ENCODE assay signal across 25 cellular contexts in genomic region chr1:190849346-190849745, GRCh38.
"Had no signal": no experiment of that assay in that cellular context is flagged by ENCODE, and none has a peak within 500 bp of the region (broad histone marks: within the 10 kb centered on the region; RNA-seq: fewer than 3 reads in every experiment).

No MANE protein-coding gene starts in this region.

- H3K36me3 ChIP-seq: gastroesophageal sphincter, pancreas, right atrium auricular region, spleen, transverse colon had no signal

- H3K9me3 ChIP-seq: gastroesophageal sphincter, pancreas, psoas muscle, right atrium auricular region, testis, transverse colon had no signal

- H3K4me3 ChIP-seq: gastroesophageal sphincter, pancreas, psoas muscle, right atrium auricular region, spleen, testis, transverse colon had no signal

- H3K27ac ChIP-seq: gastroesophageal sphincter, pancreas, psoas muscle, right atrium auricular region, spleen, testis, transverse colon had no signal

- DNase-seq: activated CD4-positive, alpha-beta memory T cell treated with anti-CD3 and anti-CD28 coated beads, Interleukin-2, amount 10 ng/mL, durations not matched to agents 7 days and 5 days; activated CD4-positive, alpha-beta T cell treated with anti-CD3 and anti-CD28 coated beads for 1 hour; activated CD4-positive, alpha-beta T cell treated with anti-CD3 and anti-CD28 coated beads, Interleukin-2, amount 10 ng/mL, durations not matched to agents 7 days and 5 days; activated CD8-positive, alpha-beta memory T cell treated with anti-CD3 and anti-CD28 coated beads, Interleukin-2, amount 50 U/mL, for 48 hours; activated gamma-delta T cell treated with Interleukin-2 at 50 U/mL for 16 hours; activated naive CD4-positive, alpha-beta T cell treated with anti-CD3 and anti-CD28 coated beads, Interleukin-2, amount 50 U/mL, for 16 hours; activated T-cell treated with anti-CD3 and anti-CD28 coated beads, Interleukin-2, amount 50 U/mL, for 4 hours; amniotic stem cell; caudate nucleus; cortex of kidney; effector memory CD8-positive, alpha-beta T cell; hippocampal formation; left cardiac atrium; left ventricle myocardium superior; nephron progenitor cell; nucleus accumbens; pancreas; psoas muscle; spleen; stimulated activated naive CD4-positive, alpha-beta T cell treated with Interleukin-2 at 50 U/mL for 16 hours; T1000; testis; transverse colon had no signal
